Comparison of ENCODE assay signal across 18 cellular contexts in genomic region chr13:46475586-46475991, GRCh38.
A peak's percentile ranks its signal among the peaks of the same experiment; 100 is the strongest.
DNase-seq lines count a peak whose midpoint lies in the region; ATAC-seq and TF ChIP-seq lines count a peak whose summit lies in the region.
"Had no signal": no experiment of that assay in that cellular context is flagged by ENCODE, and none has a peak within 500 bp of the region (broad histone marks: within the 10 kb centered on the region; RNA-seq: fewer than 3 reads in every experiment).

No MANE protein-coding gene starts in this region.

- H3K4me1 Mint-ChIP-seq in naive thymus-derived CD4-positive, alpha-beta T cell, result no peaks in the 10 kb centered on the region
- H3K4me1 Mint-ChIP-seq: activated T-helper 17 cell treated with anti-CD3 and anti-CD28 coated beads, Interleukin-2, amount 50 U/mL, for 72 hours; IgD-negative memory B cell; neural progenitor cell had no signal

- H3K27ac ChIP-seq in naive thymus-derived CD4-positive, alpha-beta T cell (ENCODE audit: low read depth, low read length), result no peak overlapping the region
- no peak overlapping the region for H3K27ac ChIP-seq in gastroesophageal sphincter
- H3K27ac ChIP-seq: adrenal gland, esophagus muscularis mucosa, neural progenitor cell had no signal

- H3K27me3 ChIP-seq in naive thymus-derived CD4-positive, alpha-beta T cell (ENCODE audit: control insufficient read depth in 2 of 2, insufficient read depth in 2 of 2, low read length in 2 of 2), result no peaks in the 10 kb centered on the region
- H3K27me3 ChIP-seq in gastroesophageal sphincter, result no peaks in the 10 kb centered on the region
- H3K27me3 ChIP-seq: adrenal gland, esophagus muscularis mucosa, neural progenitor cell had no signal

- CTCF ChIA-PET in naive thymus-derived CD4-positive, alpha-beta T cell (lab: Charles Lee), result no interaction called here

- ATAC-seq in naive thymus-derived CD4-positive, alpha-beta T cell, result no peak
- ATAC-seq in GM21515 (IDR thresholded peaks at IDR 0.05; ENCODE audit: unreplicated experiment) (no peak), gastroesophageal sphincter (no peak)
- ATAC-seq: activated CD8-positive, alpha-beta T cell treated with anti-CD3 and anti-CD28 coated beads, Interleukin-2, amount 10 ng/mL, durations not matched to agents 7 days and 5 days; activated T-helper 17 cell treated with anti-CD3 and anti-CD28 coated beads, Interleukin-2, amount 50 U/mL, for 72 hours had no signal

- H3K4me3 Mint-ChIP-seq in naive thymus-derived CD4-positive, alpha-beta T cell, result no peak overlapping the region
- H3K4me3 Mint-ChIP-seq: activated CD8-positive, alpha-beta T cell treated with anti-CD3 and anti-CD28 coated beads, Interleukin-2, amount 10 ng/mL, durations not matched to agents 7 days and 5 days; activated T-helper 17 cell treated with anti-CD3 and anti-CD28 coated beads, Interleukin-2, amount 50 U/mL, for 72 hours; IgD-negative memory B cell; neural progenitor cell; stimulated activated naive CD8-positive, alpha-beta T cell treated with anti-CD3 and anti-CD28 coated beads, Interleukin-15, Interleukin-2, amounts not matched to agents 100 ng/mL and 50 ng/mL, for 24 hours had no signal

- TF ChIP-seq CTCF in gastroesophageal sphincter (IDR thresholded peaks at IDR 0.05), result no peak

- H3K9me3 ChIP-seq in naive thymus-derived CD4-positive, alpha-beta T cell (ENCODE audit: control insufficient read depth in 2 of 3, low read length in 3 of 3), result no peaks in the 10 kb centered on the region
- no peaks in the 10 kb centered on the region for H3K9me3 ChIP-seq in gastroesophageal sphincter
- H3K9me3 ChIP-seq: adrenal gland, esophagus muscularis mucosa had no signal

- H3K36me3 Mint-ChIP-seq in naive thymus-derived CD4-positive, alpha-beta T cell, result no peaks in the 10 kb centered on the region
- H3K36me3 Mint-ChIP-seq: IgD-negative memory B cell, neural progenitor cell had no signal

- intact Hi-C loops in naive thymus-derived CD4-positive, alpha-beta T cell (cut with micrococcal nuclease), result no loop called here

- POLR2A ChIA-PET in naive thymus-derived CD4-positive, alpha-beta T cell (lab: Charles Lee), result no interaction called here

- no peaks in the 10 kb centered on the region for H3K4me1 ChIP-seq in naive thymus-derived CD4-positive, alpha-beta T cell (ENCODE audit: control insufficient read depth in 2 of 2, insufficient read depth in 2 of 2, low read length in 2 of 2)
- H3K4me1 ChIP-seq in gastroesophageal sphincter, result peaks cover 0 to 13% (median 6%) of the 10 kb centered on the region in 3 donors
- H3K4me1 ChIP-seq: adrenal gland, neural progenitor cell had no signal

- H3K36me3 ChIP-seq in naive thymus-derived CD4-positive, alpha-beta T cell (ENCODE audit: control insufficient read depth in 2 of 3, insufficient read depth in 3 of 3, low read length in 3 of 3), result no peaks in the 10 kb centered on the region
- H3K36me3 ChIP-seq in gastroesophageal sphincter, result no peaks in the 10 kb centered on the region
- H3K36me3 ChIP-seq: adrenal gland, esophagus muscularis mucosa, neural progenitor cell had no signal

- no peak overlapping the region for H3K4me3 ChIP-seq in naive thymus-derived CD4-positive, alpha-beta T cell (ENCODE audit: low read length)
- no peak overlapping the region for H3K4me3 ChIP-seq in gastroesophageal sphincter
- H3K4me3 ChIP-seq: adrenal gland, esophagus muscularis mucosa, neural progenitor cell had no signal

- 66 to 89% methylated on average over 4 to 6 of the region's 6 CpGs for WGBS in gastroesophageal sphincter (ENCODE audit: low coverage in 1 of 2), 2 donors

- DNase-seq in EH (ENCODE audit: low read depth) (peak; percentile 64), RKO (ENCODE audit: low spot score) (peak; percentile 15), fibroblast of gingiva (ENCODE audit: low read depth) (peak; percentile 88), non-pigmented ciliary epithelial cell (ENCODE audit: low read depth) (peak; percentile 5), GM19238 (ENCODE audit: insufficient read length, low spot score) (no peak)
- DNase-seq in naive thymus-derived CD4-positive, alpha-beta T cell, result no peak
- DNase-seq: activated CD8-positive, alpha-beta T cell treated with anti-CD3 and anti-CD28 coated beads, Interleukin-2, amount 10 ng/mL, durations not matched to agents 7 days and 5 days; adrenal gland; dermis blood vessel endothelial cell; DND-41; NCI-H226 had no signal

- H3K9me3 Mint-ChIP-seq in naive thymus-derived CD4-positive, alpha-beta T cell, result peaks cover 0 to 3% (median 0%) of the 10 kb centered on the region in 11 donors
- H3K9me3 Mint-ChIP-seq: activated T-helper 17 cell treated with anti-CD3 and anti-CD28 coated beads, Interleukin-2, amount 50 U/mL, for 72 hours; stimulated activated naive CD8-positive, alpha-beta T cell treated with anti-CD3 and anti-CD28 coated beads, Interleukin-15, Interleukin-2, amounts not matched to agents 100 ng/mL and 50 ng/mL, for 24 hours had no signal

- H3K27ac Mint-ChIP-seq in naive thymus-derived CD4-positive, alpha-beta T cell, result no peak overlapping the region
- H3K27ac Mint-ChIP-seq: activated CD8-positive, alpha-beta T cell treated with anti-CD3 and anti-CD28 coated beads, Interleukin-2, amount 10 ng/mL, durations not matched to agents 7 days and 5 days; activated T-helper 17 cell treated with anti-CD3 and anti-CD28 coated beads, Interleukin-2, amount 50 U/mL, for 72 hours; IgD-negative memory B cell; neural progenitor cell; stimulated activated naive CD8-positive, alpha-beta T cell treated with anti-CD3 and anti-CD28 coated beads, Interleukin-15, Interleukin-2, amounts not matched to agents 100 ng/mL and 50 ng/mL, for 24 hours had no signal

- H3K27me3 Mint-ChIP-seq in naive thymus-derived CD4-positive, alpha-beta T cell, result peaks cover 0 to 4% (median 0%) of the 10 kb centered on the region in 5 donors
- H3K27me3 Mint-ChIP-seq: stimulated activated naive CD8-positive, alpha-beta T cell treated with anti-CD3 and anti-CD28 coated beads, Interleukin-15, Interleukin-2, amounts not matched to agents 100 ng/mL and 50 ng/mL, for 24 hours had no signal

- no peak for TF ChIP-seq POLR2A in gastroesophageal sphincter (IDR thresholded peaks at IDR 0.05)

- TF ChIP-seq EP300 in gastroesophageal sphincter (IDR thresholded peaks at IDR 0.05), result no peak

Comparison
In these comparisons a context has a peak if more than half of its experiments do, and no peak if none do; other contexts are left out.
1. DNase-seq: peak in EH (single experiment), RKO (single experiment), fibroblast of gingiva (single experiment) and non-pigmented ciliary epithelial cell (single experiment); none in GM19238 (single experiment) and naive thymus-derived CD4-positive, alpha-beta T cell (0 of 9).